ENCODE assay signal across 12 cellular contexts in genomic region chr2:179059026-179059680, GRCh38. TPM values are rescaled to one million over a fixed set of nuclear protein-coding genes. Genes with fewer than 3 reads are reported as not detected.
DNase-seq lines count a peak whose midpoint lies in the region; ATAC-seq and TF ChIP-seq lines count a peak whose summit lies in the region.
"Had no signal": no experiment of that assay in that cellular context is flagged by ENCODE, and none has a peak within 500 bp of the region (broad histone marks: within the 10 kb centered on the region; RNA-seq: fewer than 3 reads in every experiment).

No MANE protein-coding gene starts in this region.

- H3K27ac ChIP-seq in BLaER1 (0 out of 2 replicates have a peak overlapping the region, but pooled peaks have one; percentile 16), OCI-LY1 (ENCODE audit: low read depth, low read length, poor library complexity, severe bottlenecking) (peak overlapping the region; percentile 95), mesendoderm (ENCODE audit: low read depth, low read length) (no peak overlapping the region)

- H2BK15ac ChIP-seq in mesendoderm (replicated peaks; ENCODE audit: low read depth), result no peak overlapping the region

- H3K9ac ChIP-seq in BLaER1 (no peak overlapping the region), OCI-LY1 (ENCODE audit: low read length) (peak overlapping the region; percentile 62), mesendoderm (ENCODE audit: low read length) (no peak overlapping the region)

- no CpG with 5 or more reads among the region's 1 CpG for WGBS in mesendoderm (ENCODE audit: extremely low coverage, insufficient coverage, low lambda C conversion rate)

- H2BK120ac ChIP-seq in mesendoderm (ENCODE audit: low read depth, low read length), result no peak overlapping the region

- peak; percentile 72 for ATAC-seq in GM19452 (IDR thresholded peaks at IDR 0.05; ENCODE audit: unreplicated experiment)
- peak; percentile 65 for ATAC-seq in HG03064 (IDR thresholded peaks at IDR 0.05; ENCODE audit: low read depth, unreplicated experiment)
- no peak for ATAC-seq in HG03196 (IDR thresholded peaks at IDR 0.05; ENCODE audit: unreplicated experiment)
- ATAC-seq: stimulated activated naive CD8-positive, alpha-beta T cell treated with anti-CD3 and anti-CD28 coated beads, Interleukin-15, amount 100 ng/mL, for 72 hours had no signal

- no peaks in the 10 kb centered on the region for H3K79me1 ChIP-seq in mesendoderm (ENCODE audit: low read length)

- H3K4me1 ChIP-seq in BLaER1, result peaks cover 26% of the 10 kb centered on the region
- peaks cover 27% of the 10 kb centered on the region for H3K4me1 ChIP-seq in OCI-LY1 (ENCODE audit: insufficient read depth, low read length, severe bottlenecking)
- H3K4me1 ChIP-seq in mesendoderm (ENCODE audit: control insufficient read depth, low read depth, low read length), result peaks cover 4% of the 10 kb centered on the region

- H3K9me3 ChIP-seq in BLaER1 (no peaks in the 10 kb centered on the region), OCI-LY1 (ENCODE audit: low read length) (no peaks in the 10 kb centered on the region)

- no peak overlapping the region for H3K4ac ChIP-seq in mesendoderm (ENCODE audit: low read depth, low read length)

- no peak overlapping the region for H2BK5ac ChIP-seq in mesendoderm (ENCODE audit: low read length)

- H3K4me2 ChIP-seq in BLaER1, result peak overlapping the region; percentile 56
- peak overlapping the region; percentile 55 for H3K4me2 ChIP-seq in OCI-LY1 (ENCODE audit: low read length)
- no peak overlapping the region for H3K4me2 ChIP-seq in mesendoderm (ENCODE audit: low read length)

- H2AK5ac ChIP-seq in mesendoderm (ENCODE audit: low read length), result no peak overlapping the region

- H3K23ac ChIP-seq in mesendoderm (ENCODE audit: low read length), result no peak overlapping the region

- no peaks in the 10 kb centered on the region for H3K9me2 ChIP-seq in OCI-LY1 (ENCODE audit: low read depth, low read length)

- H3K27me3 ChIP-seq in BLaER1, result no peaks in the 10 kb centered on the region
- H3K27me3 ChIP-seq in OCI-LY1 (ENCODE audit: insufficient read depth, low read length), result no peaks in the 10 kb centered on the region
- no peaks in the 10 kb centered on the region for H3K27me3 ChIP-seq in mesendoderm (ENCODE audit: insufficient read depth, low read length, poor library complexity)

- no peak overlapping the region for H3K56ac ChIP-seq in mesendoderm (ENCODE audit: low read length)

- H3F3A ChIP-seq in OCI-LY1 (ENCODE audit: insufficient read depth, low read length), result no peaks in the 10 kb centered on the region

- H3K18ac ChIP-seq in mesendoderm (ENCODE audit: low read length), result no peak overlapping the region

- H3K4me3 ChIP-seq in BLaER1 (no peak overlapping the region), OCI-LY1 (ENCODE audit: low read depth, low read length, poor library complexity, severe bottlenecking) (no peak overlapping the region), mesendoderm (ENCODE audit: low read length) (no peak overlapping the region)

- H3K36me3 ChIP-seq in BLaER1 (no peaks in the 10 kb centered on the region), OCI-LY1 (ENCODE audit: insufficient read depth, low read length) (no peaks in the 10 kb centered on the region), mesendoderm (ENCODE audit: control insufficient read depth, insufficient read depth, low read length) (no peaks in the 10 kb centered on the region)

- H4K20me1 ChIP-seq in BLaER1, result no peaks in the 10 kb centered on the region
- no peaks in the 10 kb centered on the region for H4K20me1 ChIP-seq in OCI-LY1 (ENCODE audit: insufficient read depth, low read length)

- DNase-seq in NCI-H1436 (lab: John Stamatoyannopoulos, UW), result no peak
- no peak for DNase-seq in NCI-H2029 treated with DMSO at 0.1 percent for 48 hours (lab: John Stamatoyannopoulos, UW)
- DNase-seq in mesendoderm, result no peak
- DNase-seq: activated CD8-positive, alpha-beta memory T cell treated with anti-CD3 and anti-CD28 coated beads, Interleukin-2, amount 50 U/mL, for 48 hours; midbrain; NCI-H1105 treated with DMSO at 0.1 percent for 48 hours; stimulated activated naive CD8-positive, alpha-beta T cell treated with anti-CD3 and anti-CD28 coated beads, Interleukin-15, amount 100 ng/mL, for 72 hours had no signal

- no peak overlapping the region for H4K5ac ChIP-seq in mesendoderm (ENCODE audit: low read length)

- no peak for TF ChIP-seq CTCF in OCI-LY1 (IDR thresholded peaks at IDR 0.05; ENCODE audit: low read length)

- H3K79me2 ChIP-seq in OCI-LY1 (ENCODE audit: insufficient read depth, low read length) (no peaks in the 10 kb centered on the region), mesendoderm (ENCODE audit: control insufficient read depth, insufficient read depth, low read length) (no peaks in the 10 kb centered on the region)

- 0 out of 2 replicates have a peak overlapping the region, but pooled peaks have one; percentile 14 for H2AFZ ChIP-seq in OCI-LY1 (ENCODE audit: low read length)

- no peak overlapping the region for H4K8ac ChIP-seq in mesendoderm (ENCODE audit: low read depth, low read length)

RNA-seq across cellular contexts. Expression of gene CCDC141, which starts 9.2 kb away (rescaled TPM):
- 1.2 TPM for polyA plus RNA-seq in mesendoderm (2013, experiment 1 of 2)
- polyA plus RNA-seq in mesendoderm (2013, experiment 2 of 2), result 1.1 TPM
